In genomic region chr1:181112071-181112929, GRCh38 we compare ENCODE assay signal across 8 cellular contexts. TPM values are rescaled to one million over a fixed set of nuclear protein-coding genes. Genes with fewer than 3 reads are reported as not detected.
DNase-seq lines count a peak whose midpoint lies in the region; ATAC-seq, FAIRE-seq and TF ChIP-seq lines count a peak whose summit lies in the region.

No MANE protein-coding gene starts in this region.

- peak; percentile 99 for DNase-seq in GM04504 (ENCODE audit: low read depth)
- DNase-seq in fibroblast of peridontal ligament (ENCODE audit: extremely low read depth), result peak; percentile 98
- peak; percentile 100 for DNase-seq in renal cortical epithelial cell (ENCODE audit: low read depth)
- DNase-seq in medulla oblongata (ENCODE audit: extremely low spot score), result no peak
- DNase-seq in NCI-H1694 treated with DMSO at 0.1 percent for 48 hours (lab: John Stamatoyannopoulos, UW), result no peak
- no peak for DNase-seq in frontal cortex (ENCODE audit: low spot score in 2 of 2)

- FAIRE-seq in frontal cortex (lab: Jason Lieb, UNC), result no peak

- ATAC-seq in GM21619 (IDR thresholded peaks at IDR 0.05; ENCODE audit: unreplicated experiment), result no peak

TF ChIP-seq in PFSK-1, 5 proteins besides CTCF, POLR2A, EP300 and RAD21:
- TF ChIP-seq SIN3A (IDR thresholded peaks at IDR 0.05; ENCODE audit: borderline replicate concordance, insufficient read depth, low read length), result 0 out of 2 replicates have a peak, but pooled peaks have one; percentile 16
- TF ChIP-seq TAF1 (IDR thresholded peaks at IDR 0.05; ENCODE audit: borderline replicate concordance, insufficient read depth, low read length), result no peak
- TF ChIP-seq FOXP2 (optimal IDR thresholded peaks at IDR 0.05; ENCODE audit: borderline replicate concordance, extremely low read depth, extremely low read length, insufficient read depth), result peak; percentile 98

RNA-seq across cellular contexts. Expression of gene IER5, which starts 23.8 kb away (rescaled TPM):
- polyA plus RNA-seq in PFSK-1 (2012; ENCODE audit: insufficient read length, low read depth), result 26.2 TPM
- total RNA-seq in renal cortical epithelial cell, result 16.8 and 19.6 TPM in 2 replicates
- 22.0 TPM for total RNA-seq in frontal cortex

Comparison
In these comparisons a context has a peak if more than half of its experiments do, and no peak if none do; other contexts are left out.
1. DNase-seq: peak in GM04504 (single experiment), fibroblast of peridontal ligament (single experiment) and renal cortical epithelial cell (single experiment); none in medulla oblongata (single experiment), NCI-H1694 treated with DMSO at 0.1 percent for 48 hours (single experiment) and frontal cortex (0 of 2).